In the genomic region with DNA sequence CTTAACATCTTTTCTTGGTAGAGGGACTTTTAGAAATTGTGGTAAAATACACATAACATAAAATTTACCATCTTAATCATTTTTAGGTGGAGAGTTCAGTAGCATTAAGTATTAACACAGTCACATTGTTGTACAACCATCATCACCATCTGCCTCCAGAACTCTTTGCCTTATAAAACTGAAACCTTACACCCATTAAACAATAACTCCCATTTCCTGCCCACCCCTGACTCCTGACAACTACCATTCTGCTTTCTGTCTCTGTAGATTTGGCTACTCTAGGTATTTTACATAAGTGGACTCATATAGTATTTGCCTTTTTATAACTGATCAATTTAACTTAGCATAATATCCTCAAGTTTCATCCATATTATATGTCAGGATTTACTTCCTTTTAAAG, we compare ENCODE assay signal across 17 cellular contexts.
DNase-seq lines count a peak whose midpoint lies in the region; ATAC-seq lines count a peak whose summit lies in the region.
"Had no signal": no experiment of that assay in that cellular context is flagged by ENCODE, and none has a peak within 500 bp of the region (broad histone marks: within the 10 kb centered on the region; RNA-seq: fewer than 3 reads in every experiment).

No MANE protein-coding gene starts in this region.

- peak; percentile 69 for ATAC-seq in GM18861 (IDR thresholded peaks at IDR 0.05; ENCODE audit: unreplicated experiment)
- ATAC-seq in GM21528 (IDR thresholded peaks at IDR 0.05; ENCODE audit: low FRiP score, unreplicated experiment): peak; percentile 60
- ATAC-seq in HG03571 (IDR thresholded peaks at IDR 0.05; ENCODE audit: unreplicated experiment): peak; percentile 75

- DNase-seq in myocyte (ENCODE audit: low read depth): peak; percentile 31
- no peak for DNase-seq in T-helper 2 cell
- DNase-seq in SKM-1 (lab: John Stamatoyannopoulos, UW; ENCODE audit: unreplicated experiment): no peak
- DNase-seq in activated effector memory CD4-positive, alpha-beta T cell treated with Interleukin-2 at 50 U/mL for 16 hours: no peak
- DNase-seq in activated T-cell treated with anti-CD3 and anti-CD28 coated beads, Interleukin-2, amount 50 U/mL, for 48 hours: no peak
- DNase-seq: activated gamma-delta T cell treated with Interleukin-2 at 50 U/mL for 16 hours, DMS79 treated with DMSO at 0.1 percent for 48 hours, esophagus squamous epithelium, GM23248, hippocampal formation, Karpas-422, NCI-H146, occipital lobe, WERI-Rb-1 had no signal
